In the genomic region with DNA sequence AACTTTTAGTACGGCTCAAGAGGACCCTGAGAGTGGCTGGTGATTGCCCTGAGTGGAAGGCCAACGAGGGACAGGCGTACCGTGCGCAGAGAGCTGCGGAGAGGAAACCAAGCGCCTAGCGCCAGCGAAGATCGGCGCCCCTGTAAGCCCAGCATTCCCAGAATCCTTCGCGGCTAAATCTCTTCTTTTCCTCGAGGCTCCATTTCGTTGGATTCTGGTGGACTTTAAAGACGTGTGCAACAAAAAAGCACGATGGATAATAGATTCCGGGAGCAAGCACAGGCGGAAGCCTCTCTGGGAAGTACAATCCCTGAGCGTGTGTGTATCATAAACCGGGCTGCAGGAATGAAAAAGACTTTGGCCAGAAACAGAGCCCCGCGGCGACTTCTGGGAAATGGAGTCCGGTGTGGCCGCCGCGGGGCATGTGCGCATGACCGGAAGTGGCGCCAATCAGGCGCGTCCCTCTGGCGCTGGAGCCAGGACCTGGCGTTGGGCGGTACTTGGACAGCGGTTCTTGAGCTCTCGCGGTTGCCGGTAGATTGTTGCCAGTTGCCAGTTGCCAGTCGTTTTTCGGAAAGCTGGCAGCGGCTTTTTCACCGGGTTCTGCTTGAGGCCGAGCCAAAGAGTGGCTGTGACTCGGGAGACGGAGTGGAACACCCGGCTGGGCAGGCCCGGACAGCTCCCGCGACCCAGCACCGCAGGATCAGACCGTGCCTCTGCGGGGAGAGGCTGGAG, we compare ENCODE assay signal across 8 cellular contexts. TPM values are rescaled to one million over a fixed set of nuclear protein-coding genes. Genes with fewer than 3 reads are reported as not detected.
DNase-seq lines count a peak whose midpoint lies in the region; ATAC-seq and TF ChIP-seq lines count a peak whose summit lies in the region.

A gene (plus strand): TSS at position 449 of the 735 bp plus-strand sequence. CDS start 406 bp downstream, outside the sequence.

- H3K4me3 ChIP-seq in H7 (ENCODE audit: insufficient read depth, low read depth, low read length) (peak within 1 kb of the TSS; percentile 87), Loucy (ENCODE audit: low read length, poor library complexity, severe bottlenecking) (peak within 1 kb of the TSS; percentile 90), fibroblast of mammary gland (ENCODE audit: control insufficient read depth, low read depth, low read length) (peak within 1 kb of the TSS; percentile 76)
- peak within 1 kb of the TSS; percentile 96 for H3K4me3 ChIP-seq in naive thymus-derived CD4-positive, alpha-beta T cell (ENCODE audit: low read length)

- peak within 1 kb of the TSS; percentile 95 for H3K9ac ChIP-seq in Loucy (ENCODE audit: low read depth, low read length, poor library complexity, severe bottlenecking)

- H3K36me3 ChIP-seq in H7 (replicated peaks; ENCODE audit: control insufficient read depth, insufficient read depth, low read length), result peaks cover 2% of the 10 kb centered on the region; the same call in 1 of the 2 replicates
- no peaks in the 10 kb centered on the region for H3K36me3 ChIP-seq in Loucy (ENCODE audit: insufficient read depth, low read length)
- H3K36me3 ChIP-seq in naive thymus-derived CD4-positive, alpha-beta T cell (ENCODE audit: control insufficient read depth in 2 of 3, insufficient read depth in 3 of 3, low read length in 3 of 3), result peaks cover 0 to 12% (median 0%) of the 10 kb centered on the region in 3 experiments

- CTCF ChIA-PET in RWPE1 (lab: Yijun Ruan, JAX), result interaction anchor here (0.7 kb wide), 1 partner anchor 146 kb away, joined by 3 read pairs; no protein-coding TSS in a partner anchor
- CTCF ChIA-PET in naive thymus-derived CD4-positive, alpha-beta T cell (lab: Charles Lee), result interaction anchor here (1.1 to 1.3 kb wide), 2 partner anchors 9 to 210 kb away, joined by 3 to 6 read pairs; no protein-coding TSS in a partner anchor

- DNase-seq in ELF-1 (ENCODE audit: low read depth, low spot score) (peak; percentile 97), H7 (peak; percentile 97), RWPE1 (ENCODE audit: low spot score) (peak; percentile 99), fibroblast of mammary gland (ENCODE audit: low read depth) (peak; percentile 89)
- peak; percentile 79 to 87 for DNase-seq in activated T-helper 1 cell treated with anti-CD3 and anti-CD28 coated beads, Interleukin-2, amount 50 U/mL, for 16 hours (ENCODE audit: low read depth in 1 of 2, low spot score in 1 of 2)
- DNase-seq in naive thymus-derived CD4-positive, alpha-beta T cell, result peak; percentile 80 to 96 (median 84)
- peak; percentile 90 to 97 for DNase-seq in stimulated activated effector memory CD8-positive, alpha-beta T cell treated with anti-CD3 and anti-CD28 coated beads, Interleukin-12 subunit alpha, Interleukin-12 subunit beta, amount 100 ng/mL, for 72 hours (ENCODE audit: low spot score in 2 of 2)

- H3K27ac ChIP-seq in RWPE1, result peak within 1 kb of the TSS; percentile 96
- peak within 1 kb of the TSS; percentile 83 for H3K27ac ChIP-seq in naive thymus-derived CD4-positive, alpha-beta T cell (ENCODE audit: low read depth, low read length)

- peak within 1 kb of the TSS; percentile 91 to 96 (median 94) for H3K27ac Mint-ChIP-seq in naive thymus-derived CD4-positive, alpha-beta T cell
- peak within 1 kb of the TSS; percentile 99 for H3K27ac Mint-ChIP-seq in stimulated activated effector memory CD8-positive, alpha-beta T cell treated with anti-CD3 and anti-CD28 coated beads, Interleukin-12 subunit alpha, Interleukin-12 subunit beta, amount 100 ng/mL, for 72 hours

- POLR2A ChIA-PET in RWPE1 (lab: Yijun Ruan, JAX; ENCODE audit: low non-redundant PET), result interaction anchor here (0.8 to 0.9 kb wide), 2 partner anchors 20 to 27 kb away, joined by 3 to 4 read pairs; no protein-coding TSS in a partner anchor
- POLR2A ChIA-PET in naive thymus-derived CD4-positive, alpha-beta T cell (lab: Charles Lee), result interaction anchor here (0.8 to 3.0 kb wide), 6 partner anchors 22 to 202 kb away, joined by 3 to 28 read pairs (median 4); a partner anchor contains a TSS

- peaks cover 49% of the 10 kb centered on the region for H3K79me2 ChIP-seq in Loucy (ENCODE audit: insufficient read depth, low read length)

- H3K4me1 ChIP-seq in Loucy (ENCODE audit: insufficient read depth, low read length, poor library complexity, severe bottlenecking), result peaks cover 21% of the 10 kb centered on the region
- H3K4me1 ChIP-seq in naive thymus-derived CD4-positive, alpha-beta T cell (ENCODE audit: control insufficient read depth in 2 of 2, insufficient read depth in 2 of 2, low read length in 2 of 2), result peaks cover 12 to 27% of the 10 kb centered on the region in 2 donors

- H3K27me3 ChIP-seq in H7 (ENCODE audit: control insufficient read depth, insufficient read depth, low read length) (no peaks in the 10 kb centered on the region), Loucy (ENCODE audit: insufficient read depth, low read length, poor library complexity, severe bottlenecking) (no peaks in the 10 kb centered on the region)
- H3K27me3 ChIP-seq in naive thymus-derived CD4-positive, alpha-beta T cell (ENCODE audit: control insufficient read depth in 2 of 2, insufficient read depth in 2 of 2, low read length in 2 of 2), result no peaks in the 10 kb centered on the region

- H3K4me3 Mint-ChIP-seq in naive thymus-derived CD4-positive, alpha-beta T cell, result peak within 1 kb of the TSS; percentile 93 to 99 (median 98)
- peak within 1 kb of the TSS; percentile 100 for H3K4me3 Mint-ChIP-seq in stimulated activated effector memory CD8-positive, alpha-beta T cell treated with anti-CD3 and anti-CD28 coated beads, Interleukin-12 subunit alpha, Interleukin-12 subunit beta, amount 100 ng/mL, for 72 hours

- H3K36me3 Mint-ChIP-seq in naive thymus-derived CD4-positive, alpha-beta T cell, result peaks cover 0 to 14% (median 5%) of the 10 kb centered on the region in 5 donors
- peaks cover 55% of the 10 kb centered on the region for H3K36me3 Mint-ChIP-seq in stimulated activated effector memory CD8-positive, alpha-beta T cell treated with anti-CD3 and anti-CD28 coated beads, Interleukin-12 subunit alpha, Interleukin-12 subunit beta, amount 100 ng/mL, for 72 hours

- H3F3A ChIP-seq in Loucy (ENCODE audit: low read depth), result no peaks in the 10 kb centered on the region

- peak within 1 kb of the TSS; percentile 98 for H3K4me2 ChIP-seq in Loucy (ENCODE audit: low read depth, low read length, poor library complexity, severe bottlenecking)

- peak; percentile 94 for ATAC-seq in naive thymus-derived CD4-positive, alpha-beta T cell
- peak; percentile 84 for ATAC-seq in stimulated activated effector memory CD8-positive, alpha-beta T cell treated with anti-CD3 and anti-CD28 coated beads, Interleukin-12 subunit alpha, Interleukin-12 subunit beta, amount 100 ng/mL, for 72 hours

- intact Hi-C loops in naive thymus-derived CD4-positive, alpha-beta T cell (cut with micrococcal nuclease), result loop anchor here (1.0 to 2.0 kb wide), 11 partner anchors 26 to 619 kb away; a partner anchor contains a TSS

- no peaks in the 10 kb centered on the region for H3K9me3 ChIP-seq in Loucy (ENCODE audit: insufficient read depth, low read depth, low read length)
- H3K9me3 ChIP-seq in naive thymus-derived CD4-positive, alpha-beta T cell (ENCODE audit: control insufficient read depth in 2 of 3, low read length in 3 of 3), result no peaks in the 10 kb centered on the region

- TF ChIP-seq CTCF in Loucy (conservative IDR thresholded peaks at IDR 0.05; ENCODE audit: low read length) (no peak), RWPE1 (conservative IDR thresholded peaks at IDR 0.05; ENCODE audit: low read depth) (no peak), fibroblast of mammary gland (conservative IDR thresholded peaks at IDR 0.05; ENCODE audit: control insufficient read depth, insufficient read depth, low read depth, low read length) (no peak)

- H3K9me3 Mint-ChIP-seq in naive thymus-derived CD4-positive, alpha-beta T cell, result no peaks in the 10 kb centered on the region
- no peaks in the 10 kb centered on the region for H3K9me3 Mint-ChIP-seq in stimulated activated effector memory CD8-positive, alpha-beta T cell treated with anti-CD3 and anti-CD28 coated beads, Interleukin-12 subunit alpha, Interleukin-12 subunit beta, amount 100 ng/mL, for 72 hours

- no peaks in the 10 kb centered on the region for H3K9me2 ChIP-seq in Loucy (replicated peaks; ENCODE audit: low read depth, low read length)

- H3K4me1 Mint-ChIP-seq in naive thymus-derived CD4-positive, alpha-beta T cell, result peaks cover 39 to 54% (median 50%) of the 10 kb centered on the region in 7 donors
- H3K4me1 Mint-ChIP-seq in stimulated activated effector memory CD8-positive, alpha-beta T cell treated with anti-CD3 and anti-CD28 coated beads, Interleukin-12 subunit alpha, Interleukin-12 subunit beta, amount 100 ng/mL, for 72 hours, result peaks cover 54% of the 10 kb centered on the region

- H4K20me1 ChIP-seq in Loucy (ENCODE audit: insufficient read depth, low read length, poor library complexity, severe bottlenecking), result peaks cover 8% of the 10 kb centered on the region

- H3K27me3 Mint-ChIP-seq in naive thymus-derived CD4-positive, alpha-beta T cell, result no peaks in the 10 kb centered on the region

- H2AFZ ChIP-seq in Loucy (ENCODE audit: low read length), result peak within 1 kb of the TSS; percentile 94

RNA-seq across cellular contexts. Expression of the gene that starts here (rescaled TPM):
- total RNA-seq in H7 (2014; rRNA removed; shearing (Covaris generic)), result 5.3 and 6.5 TPM in 2 replicates
- total RNA-seq in naive thymus-derived CD4-positive, alpha-beta T cell, result 10 to 100 TPM in 3 of 5 experiments, 1 to 10 TPM in 2; 4.8 to 17.8 (median 13.6) TPM
- polyA plus RNA-seq in naive thymus-derived CD4-positive, alpha-beta T cell, result 10 to 100 TPM in 1 of 2 donors, 1 to 10 TPM in 1; 5.1 to 10.8 TPM

Comparison
In these comparisons a context has a peak if more than half of its experiments do, and no peak if none do; other contexts are left out.
1. Peak in every context shown above with its lines: DNase-seq, ATAC-seq, H3K4me3 ChIP-seq and H3K27ac ChIP-seq.